Comparison of ENCODE assay signal across 8 cellular contexts in genomic region chr3:194485876-194486539, GRCh38. TPM values are rescaled to one million over a fixed set of nuclear protein-coding genes. Genes with fewer than 3 reads are reported as not detected.
DNase-seq lines count a peak whose midpoint lies in the region; ATAC-seq, FAIRE-seq and TF ChIP-seq lines count a peak whose summit lies in the region.

No MANE protein-coding gene starts in this region.

- intact Hi-C loops in Right ventricle myocardium inferior (cut with DNase I) (loop anchor here (5.0 kb wide), 1 partner anchor 86 kb away; no protein-coding TSS in a partner anchor), prostate gland (cut with DNase I) (loop anchor here (2.0 kb wide), 1 partner anchor 99 kb away; no protein-coding TSS in a partner anchor), uterus (cut with DNase I; ENCODE audit: low total_unique reads) (loop anchor here (5.0 kb wide), 1 partner anchor 96 kb away; no protein-coding TSS in a partner anchor)

- H3K36me3 ChIP-seq in prostate gland (no peaks in the 10 kb centered on the region), uterus (no peaks in the 10 kb centered on the region)

- H3K36me3 Mint-ChIP-seq in activated naive CD4-positive, alpha-beta T cell treated with anti-CD3 and anti-CD28 coated beads, Interleukin-2, amount 10 ng/mL, durations not matched to agents 7 days and 5 days = peaks cover 18% of the 10 kb centered on the region

- H3K9me3 Mint-ChIP-seq in activated naive CD4-positive, alpha-beta T cell treated with anti-CD3 and anti-CD28 coated beads, Interleukin-2, amount 10 ng/mL, durations not matched to agents 7 days and 5 days = peaks cover 7% of the 10 kb centered on the region

- peak overlapping the region; percentile 96 for H3K27ac Mint-ChIP-seq in activated naive CD4-positive, alpha-beta T cell treated with anti-CD3 and anti-CD28 coated beads, Interleukin-2, amount 10 ng/mL, durations not matched to agents 7 days and 5 days

- under 1% methylated on average over 32 of the region's 42 CpGs for WGBS in prostate gland

- H3K27me3 ChIP-seq in prostate gland (replicated peaks; ENCODE audit: insufficient read depth) = no peaks in the 10 kb centered on the region
- H3K27me3 ChIP-seq in uterus = no peaks in the 10 kb centered on the region

- H3K27ac ChIP-seq in prostate gland (peak overlapping the region; percentile 75 to 81), uterus (peak overlapping the region; percentile 89 to 93)

- DNase-seq in GM12864 (ENCODE audit: low read depth) (no peak), RPMI8226 (peak; percentile 55), Right ventricle myocardium inferior (ENCODE audit: missing footprints) (peak; percentile 74), prostate gland (ENCODE audit: low spot score) (peak; percentile 11), uterus (peak; percentile 40 to 45), RCC 7860 (ENCODE audit: low spot score) (no peak)
- DNase-seq in activated naive CD4-positive, alpha-beta T cell treated with anti-CD3 and anti-CD28 coated beads, Interleukin-2, amount 10 ng/mL, durations not matched to agents 7 days and 5 days = peak; percentile 67

- peaks cover 10% of the 10 kb centered on the region for H3K27me3 Mint-ChIP-seq in activated naive CD4-positive, alpha-beta T cell treated with anti-CD3 and anti-CD28 coated beads, Interleukin-2, amount 10 ng/mL, durations not matched to agents 7 days and 5 days

- H3K9me3 ChIP-seq in prostate gland (no peaks in the 10 kb centered on the region), uterus (no peaks in the 10 kb centered on the region)

- H3K4me1 Mint-ChIP-seq in activated naive CD4-positive, alpha-beta T cell treated with anti-CD3 and anti-CD28 coated beads, Interleukin-2, amount 10 ng/mL, durations not matched to agents 7 days and 5 days = peaks cover 60% of the 10 kb centered on the region

- TF ChIP-seq CTCF in GM12864 (IDR thresholded peaks at IDR 0.05; ENCODE audit: low read depth, low read length, missing control alignments) (peak; percentile 22), prostate gland (IDR thresholded peaks at IDR 0.05) (peak in 1 of 4 experiments; percentile 21), uterus (IDR thresholded peaks at IDR 0.05) (peak in 2 of 4 experiments; percentile 11 to 27)

- CTCF ChIA-PET in activated naive CD4-positive, alpha-beta T cell treated with anti-CD3 and anti-CD28 coated beads, Interleukin-2, amount 10 ng/mL, durations not matched to agents 7 days and 5 days (lab: Charles Lee) = interaction anchor here (0.9 to 1.5 kb wide), 5 partner anchors 9 to 91 kb away, joined by 3 to 8 read pairs (median 4); no protein-coding TSS in a partner anchor

- TF ChIP-seq POLR2A in prostate gland (IDR thresholded peaks at IDR 0.05) (no peak), uterus (IDR thresholded peaks at IDR 0.05) (no peak)

- H3K4me1 ChIP-seq in prostate gland (replicated peaks) (no peaks in the 10 kb centered on the region), uterus (no peaks in the 10 kb centered on the region)

- H3K4me3 Mint-ChIP-seq in activated naive CD4-positive, alpha-beta T cell treated with anti-CD3 and anti-CD28 coated beads, Interleukin-2, amount 10 ng/mL, durations not matched to agents 7 days and 5 days = peak overlapping the region; percentile 83

- ATAC-seq in HG02623 (IDR thresholded peaks at IDR 0.05; ENCODE audit: unreplicated experiment) = peak; percentile 13
- no peak for ATAC-seq in Right ventricle myocardium inferior

- FAIRE-seq in RCC 7860 (lab: Jason Lieb, UNC) = no peak

- H3K4me3 ChIP-seq in GM12864 (ENCODE audit: low read depth, low read length) (peak overlapping the region; percentile 96), prostate gland (peak overlapping the region; percentile 49 to 68), uterus (peak overlapping the region; percentile 45 to 89)

RNA-seq across cellular contexts. Expression of gene ATP13A3, which starts 0.8 kb away (rescaled TPM):
- total RNA-seq in Right ventricle myocardium inferior (55.3 TPM), prostate gland (10 to 100 TPM; 75.4 to 80.4 TPM), uterus (100 to 1,000 TPM in 1 of 4 donors, 10 to 100 TPM in 3; 43.3 to 148 (median 82.9) TPM)

Comparison
In these comparisons a context has a peak if more than half of its experiments do, and no peak if none do; other contexts are left out.
1. DNase-seq: peak in RPMI8226 (single experiment), activated naive CD4-positive, alpha-beta T cell treated with anti-CD3 and anti-CD28 coated beads, Interleukin-2, amount 10 ng/mL, durations not matched to agents 7 days and 5 days (single experiment), Right ventricle myocardium inferior (single experiment), prostate gland (single experiment) and uterus (2 of 2); none in GM12864 (single experiment) and RCC 7860 (single experiment).
2. Peak in every context shown above with its lines, with median percentiles within 50 percentile points of each other: H3K4me3 ChIP-seq.